In the genomic region with DNA sequence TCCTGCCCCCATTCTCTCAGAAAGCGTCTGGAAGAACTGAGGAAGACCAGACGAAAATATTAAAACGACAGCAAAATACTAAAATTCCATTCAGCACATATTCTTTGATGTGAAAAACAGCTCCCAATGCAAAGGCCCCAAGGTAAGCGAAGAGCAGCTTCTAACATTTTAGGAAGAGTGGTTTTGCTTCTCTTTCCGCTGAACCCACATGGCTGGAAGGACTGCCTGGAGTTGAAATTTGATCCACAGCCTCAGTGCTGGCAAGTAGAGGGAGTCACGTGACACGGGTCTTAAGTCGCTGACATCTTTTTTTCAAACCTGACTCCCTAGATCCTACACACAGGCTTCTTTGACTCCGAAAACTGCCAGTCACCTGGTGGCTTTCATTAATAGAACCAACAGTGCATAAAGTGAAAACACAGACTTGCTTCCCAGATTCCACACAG, we compare ENCODE assay signal across 8 cellular contexts. TPM values are rescaled to one million over a fixed set of nuclear protein-coding genes. Genes with fewer than 3 reads are reported as not detected.
A peak's percentile ranks its signal among the peaks of the same experiment; 100 is the strongest.
DNase-seq lines count a peak whose midpoint lies in the region; ATAC-seq and TF ChIP-seq lines count a peak whose summit lies in the region.

Gene FAM13A (minus strand): TSS at position 233 of the 446 bp plus-strand sequence. CDS start 221 bp downstream, at position 12.

- peaks cover 9 to 12% (median 9%) of the 10 kb centered on the region in 3 donors for H3K9me3 Mint-ChIP-seq in T-cell

- peak within 1 kb of the TSS; percentile 28 for H3K9ac ChIP-seq in fibroblast of lung (ENCODE audit: insufficient read depth, low read length)

- POLR2A ChIA-PET in T-cell (lab: Charles Lee) = interaction anchor here in 1 of 2 donors (1.0 kb wide), 1 partner anchor 13 kb away, joined by 7 read pairs; no protein-coding TSS in a partner anchor

- peak; percentile 18 for DNase-seq in CD1c-positive myeloid dendritic cell (ENCODE audit: extremely low spot score)
- peak; percentile 74 for DNase-seq in NCI-H1048 (lab: John Stamatoyannopoulos, UW)
- peak in 2 of 34 experiments; percentile 1 to 6 for DNase-seq in T-cell
- DNase-seq in fibroblast of lung (ENCODE audit: low read depth in 2 of 2) = peak; percentile 98 to 99
- DNase-seq in mucosa of gallbladder (ENCODE audit: low spot score) = peak; percentile 86
- DNase-seq in ureter (ENCODE audit: low spot score) = peak; percentile 84
- DNase-seq in activated effector memory CD4-positive, alpha-beta T cell treated with Interleukin-2 at 50 U/mL for 16 hours = no peak

- H3K27ac Mint-ChIP-seq in T-cell = no peak within 1 kb of the TSS

- H2AFZ ChIP-seq in fibroblast of lung (ENCODE audit: low read length) = peak within 1 kb of the TSS; percentile 80

- H3K27ac ChIP-seq in fibroblast of lung (ENCODE audit: insufficient read depth, low read length) = peak within 1 kb of the TSS; percentile 21

- H3K36me3 ChIP-seq in fibroblast of lung (ENCODE audit: control insufficient read depth, insufficient read depth, low read length) = no peaks in the 10 kb centered on the region

- peaks cover 13 to 19% (median 15%) of the 10 kb centered on the region in 3 donors for H3K4me1 Mint-ChIP-seq in T-cell

- H3K36me3 Mint-ChIP-seq in T-cell = no peaks in the 10 kb centered on the region

- CTCF ChIA-PET in T-cell (lab: Charles Lee) = no interaction called here

- H4K20me1 ChIP-seq in fibroblast of lung (ENCODE audit: control insufficient read depth, extremely low read depth, insufficient read depth, low read length) = no peaks in the 10 kb centered on the region

- TF ChIP-seq CTCF in fibroblast of lung (conservative IDR thresholded peaks at IDR 0.05 in 1 of 2, IDR thresholded peaks at IDR 0.05 in 1 of 2; ENCODE audit: low read depth in 1 of 2, low read length in 2 of 2) = no peak

- peak within 1 kb of the TSS; percentile 4 to 46 (median 28) for H3K4me3 Mint-ChIP-seq in T-cell

- ATAC-seq in GM21367 (IDR thresholded peaks at IDR 0.05; ENCODE audit: unreplicated experiment) (peak; percentile 54), T-cell (replicated peaks in 1 of 4) (no peak)

- peaks cover 0 to under 1% of the 10 kb centered on the region in 2 donors for H3K27me3 Mint-ChIP-seq in T-cell

- no peaks in the 10 kb centered on the region for H3K4me1 ChIP-seq in fibroblast of lung (ENCODE audit: control insufficient read depth, extremely low read depth, insufficient read depth, low read length)

- peak within 1 kb of the TSS; percentile 79 for H3K4me2 ChIP-seq in fibroblast of lung (ENCODE audit: extremely low read depth, insufficient read depth, low read length)

- no peaks in the 10 kb centered on the region for H3K9me3 ChIP-seq in fibroblast of lung (ENCODE audit: control insufficient read depth, insufficient read depth, low read depth, low read length)

- peaks cover 12% of the 10 kb centered on the region for H3K79me2 ChIP-seq in fibroblast of lung (ENCODE audit: control insufficient read depth, insufficient read depth, low read length)

- H3K4me3 ChIP-seq in fibroblast of lung (replicated peaks in 1 of 4; ENCODE audit: control extremely low read depth in 1 of 4, insufficient read depth in 1 of 4, low read depth in 3 of 4, low read length in 4 of 4) = peak within 1 kb of the TSS; percentile 51 to 97 (median 60)

- no peaks in the 10 kb centered on the region for H3K27me3 ChIP-seq in fibroblast of lung (ENCODE audit: control insufficient read depth, insufficient read depth, low read length)

RNA-seq across cellular contexts. Expression of gene FAM13A, which starts in this region (rescaled TPM):
- total RNA-seq in T-cell (10 to 100 TPM; 11.3 to 92.9 (median 22.7) TPM), fibroblast of lung (21.1 and 23.9 TPM in 2 replicates), mucosa of gallbladder (43.8 TPM), ureter (62.1 TPM)
- polyA plus RNA-seq in fibroblast of lung = 14.3 and 14.8 TPM in 2 replicates
- 7.4 and 8.4 TPM in 2 replicates for polyA plus RNA-seq in fibroblast of lung (2012)
- polyA minus RNA-seq in fibroblast of lung (ENCODE audit: low replicate concordance) = 10.3 and 15.5 TPM in 2 replicates
